ENCODE assay signal across 8 cellular contexts in the genomic region with DNA sequence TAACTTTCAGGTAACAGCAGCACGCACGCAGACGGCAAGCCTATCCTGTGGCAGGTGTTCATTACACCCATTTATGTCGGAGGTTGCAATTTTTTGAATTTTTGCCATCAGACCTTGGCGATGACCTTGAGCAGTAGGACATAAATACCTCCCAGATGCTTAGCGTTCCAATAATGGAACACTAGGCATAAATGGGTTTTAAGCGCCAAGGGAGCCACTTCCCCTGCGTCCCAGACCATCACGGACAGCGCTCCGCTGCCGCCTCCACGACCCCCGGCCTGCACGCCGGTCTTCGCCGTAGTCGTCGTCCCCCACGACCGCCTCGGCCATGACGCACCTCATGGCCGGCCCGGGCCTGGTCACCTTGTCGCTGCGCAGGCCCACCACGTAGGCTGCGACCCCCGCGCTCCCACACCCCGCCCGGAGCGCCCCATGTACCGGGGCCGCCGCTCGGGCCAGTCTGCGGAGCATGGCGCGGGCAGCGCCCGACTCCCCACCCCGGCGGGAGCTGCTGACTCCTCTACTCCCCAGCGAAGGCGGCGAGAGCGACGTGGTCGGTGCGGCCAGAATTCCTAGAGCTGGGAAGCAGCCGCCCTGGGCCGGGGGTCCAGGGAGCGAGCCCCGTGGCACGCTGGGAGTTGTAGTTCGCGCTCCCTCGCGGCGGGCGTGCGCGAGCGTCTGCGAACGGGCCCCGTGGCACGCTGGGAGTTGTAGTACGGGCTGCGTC. TPM values are rescaled to one million over a fixed set of nuclear protein-coding genes. Genes with fewer than 3 reads are reported as not detected.
A peak's percentile ranks its signal among the peaks of the same experiment; 100 is the strongest.
DNase-seq lines count a peak whose midpoint lies in the region; ATAC-seq and TF ChIP-seq lines count a peak whose summit lies in the region.

No MANE protein-coding gene starts in this region.

- H3K79me2 ChIP-seq in PC-3 (ENCODE audit: low read length): 0 out of 2 replicates have a peak, but pooled peaks cover 4% of the 10 kb centered on the region

- POLR2A ChIA-PET in PC-3 (lab: Charles Lee; ENCODE audit: unreplicated experiment): no interaction called here

- H3K4me1 ChIP-seq in HUES64 (ENCODE audit: insufficient read depth, low read length): peaks cover 25% of the 10 kb centered on the region
- peaks cover 18% of the 10 kb centered on the region for H3K4me1 ChIP-seq in PC-3 (ENCODE audit: insufficient read depth, low read length)
- peaks cover 36% of the 10 kb centered on the region in 2 donors for H3K4me1 ChIP-seq in mucosa of rectum (ENCODE audit: control insufficient read depth in 2 of 2, insufficient read depth in 2 of 2, low read length in 2 of 2)

- H3K27me3 Mint-ChIP-seq in activated T-cell treated with anti-CD3 and anti-CD28 coated beads, Interleukin-2, amount 50 U/mL, for 4 hours (ENCODE audit: low read depth): no peaks in the 10 kb centered on the region

- WGBS in HUES64: 6% methylated on average over 73 of the region's 73 CpGs

- peak overlapping the region; percentile 98 for H3K4me2 ChIP-seq in PC-3 (ENCODE audit: low read length)

- DNase-seq in SIG-M5 treated with dmso at 0.1 percent for 504 hours (lab: John Stamatoyannopoulos, UW; ENCODE audit: unreplicated experiment): peak; percentile 86
- DNase-seq in SIG-M5 (lab: John Stamatoyannopoulos, UW): no peak
- peak; percentile 89 for DNase-seq in PC-3
- peak; percentile 71 for DNase-seq in activated T-cell treated with anti-CD3 and anti-CD28 coated beads, Interleukin-2, amount 50 U/mL, for 4 hours
- peak; percentile 78 for DNase-seq in stimulated activated CD8-positive, alpha-beta memory T cell treated with anti-CD3 and anti-CD28 coated beads, Interleukin-4, amount 100 ng/mL, for 24 hours (ENCODE audit: low read depth)

- intact Hi-C loops in PC-3 (cut with micrococcal nuclease): loop anchor here (1.0 to 5.0 kb wide), 4 partner anchors 40 to 237 kb away; a partner anchor contains a TSS

- H3K36me3 Mint-ChIP-seq in activated T-cell treated with anti-CD3 and anti-CD28 coated beads, Interleukin-2, amount 50 U/mL, for 4 hours (ENCODE audit: insufficient read depth): no peaks in the 10 kb centered on the region

- CTCF ChIA-PET in PC-3 (lab: Charles Lee): interaction anchor here (0.6 kb wide), 1 partner anchor 347 kb away, joined by 8 read pairs; no protein-coding TSS in a partner anchor

- no peaks in the 10 kb centered on the region for H4K20me1 ChIP-seq in PC-3 (ENCODE audit: low read length)

- no peaks in the 10 kb centered on the region for H3K9me3 Mint-ChIP-seq in activated T-cell treated with anti-CD3 and anti-CD28 coated beads, Interleukin-2, amount 50 U/mL, for 4 hours

- TF ChIP-seq CTCF in PC-3 (conservative IDR thresholded peaks at IDR 0.05; ENCODE audit: low read depth, low read length): no peak

- H3K27me3 ChIP-seq in HUES64 (ENCODE audit: insufficient read depth, low read length) (no peaks in the 10 kb centered on the region), PC-3 (ENCODE audit: low read length) (no peaks in the 10 kb centered on the region), mucosa of rectum (ENCODE audit: control insufficient read depth in 2 of 2, insufficient read depth in 2 of 2, low read length in 2 of 2) (no peaks in the 10 kb centered on the region)

- H3K9ac ChIP-seq in HUES64 (ENCODE audit: low read depth, low read length): peak overlapping the region; percentile 88
- peak overlapping the region; percentile 86 for H3K9ac ChIP-seq in PC-3 (ENCODE audit: low read length)
- H3K9ac ChIP-seq in mucosa of rectum (ENCODE audit: low read depth in 1 of 2, low read length in 2 of 2): peak overlapping the region; percentile 88 to 97

- peak overlapping the region; percentile 100 for H2AFZ ChIP-seq in PC-3 (ENCODE audit: low read length)

- TSS peak; percentile 76 for BruUV-seq in PC-3 (replicated peaks; lab: Mats Ljungman, UMichigan)

- H3K36me3 ChIP-seq in HUES64 (ENCODE audit: insufficient read depth, low read length): no peaks in the 10 kb centered on the region
- no peaks in the 10 kb centered on the region for H3K36me3 ChIP-seq in PC-3 (ENCODE audit: low read depth, low read length)
- no peaks in the 10 kb centered on the region for H3K36me3 ChIP-seq in mucosa of rectum (ENCODE audit: control insufficient read depth in 2 of 2, insufficient read depth in 2 of 2, low read length in 2 of 2)

- peak overlapping the region; percentile 79 for H3K4me3 Mint-ChIP-seq in activated T-cell treated with anti-CD3 and anti-CD28 coated beads, Interleukin-2, amount 50 U/mL, for 4 hours

- H3F3A ChIP-seq in PC-3 (ENCODE audit: low read length, unreplicated experiment): no peaks in the 10 kb centered on the region

- ATAC-seq in PC-3 (peak; percentile 68), esophagus mucosa (peak; percentile 40)
- ATAC-seq in activated T-cell treated with anti-CD3 and anti-CD28 coated beads, Interleukin-2, amount 50 U/mL, for 4 hours: peak; percentile 70 to 72

- H3K27ac ChIP-seq in HUES64 (ENCODE audit: low read depth, low read length): peak overlapping the region; percentile 93
- H3K27ac ChIP-seq in PC-3 (ENCODE audit: low read length): 0 out of 2 replicates have a peak overlapping the region, but pooled peaks have one; percentile 7
- peak overlapping the region; percentile 79 to 81 for H3K27ac ChIP-seq in mucosa of rectum (ENCODE audit: low read depth in 2 of 2, low read length in 2 of 2)

- no peaks in the 10 kb centered on the region for H3K9me3 ChIP-seq in HUES64 (ENCODE audit: insufficient read depth, low read depth, low read length)
- no peaks in the 10 kb centered on the region for H3K9me3 ChIP-seq in PC-3 (ENCODE audit: low read length)
- H3K9me3 ChIP-seq in mucosa of rectum (ENCODE audit: control insufficient read depth in 2 of 2, low read length in 2 of 2): no peaks in the 10 kb centered on the region

- H3K4me1 Mint-ChIP-seq in activated T-cell treated with anti-CD3 and anti-CD28 coated beads, Interleukin-2, amount 50 U/mL, for 4 hours (ENCODE audit: low read depth): peaks cover 52% of the 10 kb centered on the region

- H3K9me2 ChIP-seq in PC-3 (replicated peaks; ENCODE audit: low read length): no peaks in the 10 kb centered on the region

- H3K4me3 ChIP-seq in HUES64 (ENCODE audit: low read length) (peak overlapping the region; percentile 70), PC-3 (ENCODE audit: low read length) (peak overlapping the region; percentile 95), mucosa of rectum (ENCODE audit: low read length in 2 of 2) (peak overlapping the region; percentile 84 to 93)

RNA-seq across cellular contexts. Expression of a gene that starts 22.7 kb away (rescaled TPM):
- not detected for polyA plus RNA-seq in HUES64 (2013, experiment 1 of 2)
- 0.25 TPM for polyA plus RNA-seq in HUES64 (2013, experiment 2 of 2)
- total RNA-seq in PC-3 (2014; rRNA removed): not detected in 2 replicates
- not detected for total RNA-seq in activated T-cell treated with anti-CD3 and anti-CD28 coated beads, Interleukin-2, amount 50 U/mL, for 4 hours
- not detected for total RNA-seq in esophagus mucosa

RNA-seq across cellular contexts. Expression of a gene that starts 40.1 kb away (rescaled TPM):
- polyA plus RNA-seq in HUES64 (2013, experiment 1 of 2): 91.6 TPM
- polyA plus RNA-seq in HUES64 (2013, experiment 2 of 2): 99.2 TPM
- total RNA-seq in PC-3 (2014; rRNA removed) (271 and 304 TPM in 2 replicates), esophagus mucosa (28.5 TPM)
- total RNA-seq in activated T-cell treated with anti-CD3 and anti-CD28 coated beads, Interleukin-2, amount 50 U/mL, for 4 hours: 1 to 10 TPM; 5.4 to 10.0 (median 8.5) TPM

Comparison
In these comparisons a context has a peak if more than half of its experiments do, and no peak if none do; other contexts are left out.
1. H3K27ac ChIP-seq: peak in every context shown above with its lines; median percentile 93 in HUES64; 80 in mucosa of rectum; 7 in PC-3.